Comparison of ENCODE assay signal across 8 cellular contexts in genomic region chr4:182918044-182918607, GRCh38. TPM values are rescaled to one million over a fixed set of nuclear protein-coding genes. Genes with fewer than 3 reads are reported as not detected.
A peak's percentile ranks its signal among the peaks of the same experiment; 100 is the strongest.
DNase-seq lines count a peak whose midpoint lies in the region; ATAC-seq and TF ChIP-seq lines count a peak whose summit lies in the region.

No MANE protein-coding gene starts in this region.

- no CpG with 5 or more reads among the region's 12 CpGs for WGBS in iPS DF 6.9 (ENCODE audit: insufficient coverage, insufficient read length)
- WGBS in stomach, 5 donors, result 7 to 13% (median 10%) methylated on average over 12 of the region's 12 CpGs

- H3K4me1 Mint-ChIP-seq in activated CD4-positive, alpha-beta T cell treated with anti-CD3 and anti-CD28 coated beads, Interleukin-2, amount 10 ng/mL, durations not matched to agents 24 days and 14 days, result peaks cover 38% of the 10 kb centered on the region

- H3K9me3 ChIP-seq in iPS DF 6.9 (ENCODE audit: control insufficient read depth, insufficient read depth, low read length) (no peaks in the 10 kb centered on the region), stomach (no peaks in the 10 kb centered on the region)

- H3K27me3 Mint-ChIP-seq in activated CD4-positive, alpha-beta T cell treated with anti-CD3 and anti-CD28 coated beads, Interleukin-2, amount 10 ng/mL, durations not matched to agents 24 days and 14 days, result peaks cover 9% of the 10 kb centered on the region

- TF ChIP-seq EP300 in stomach (IDR thresholded peaks at IDR 0.05), result no peak

- H3K27me3 ChIP-seq in iPS DF 6.9 (ENCODE audit: control insufficient read depth, insufficient read depth, low read length), result no peaks in the 10 kb centered on the region
- H3K27me3 ChIP-seq in stomach, result no peaks in the 10 kb centered on the region

- in situ Hi-C loops in KBM-7 (cut with MboI; ENCODE audit: low pct_unique_long_range_greater_than_20kb, low sequenced_read_pairs), result no loop called here

- H3K36me3 ChIP-seq in iPS DF 6.9 (ENCODE audit: control insufficient read depth, insufficient read depth, low read length) (peaks cover 3% of the 10 kb centered on the region; the same call in 1 of the 2 replicates), stomach (peaks cover 13 to 23% (median 22%) of the 10 kb centered on the region in 4 donors)

- H3K4me1 ChIP-seq in iPS DF 6.9 (ENCODE audit: control insufficient read depth, insufficient read depth, low read length), result peaks cover 5% of the 10 kb centered on the region
- H3K4me1 ChIP-seq in stomach, result peaks cover 6 to 38% (median 26%) of the 10 kb centered on the region in 4 donors

- peaks cover 24% of the 10 kb centered on the region for H3K36me3 Mint-ChIP-seq in activated CD4-positive, alpha-beta T cell treated with anti-CD3 and anti-CD28 coated beads, Interleukin-2, amount 10 ng/mL, durations not matched to agents 24 days and 14 days (ENCODE audit: low read depth)

- H3K4me3 Mint-ChIP-seq in activated CD4-positive, alpha-beta T cell treated with anti-CD3 and anti-CD28 coated beads, Interleukin-2, amount 10 ng/mL, durations not matched to agents 24 days and 14 days, result peak overlapping the region; percentile 72

- ATAC-seq in HG02981 (IDR thresholded peaks at IDR 0.05; ENCODE audit: unreplicated experiment), result peak; percentile 15

- no peak for DNase-seq in activated CD4-positive, alpha-beta T cell treated with anti-CD3 and anti-CD28 coated beads, Interleukin-2, amount 10 ng/mL, durations not matched to agents 24 days and 14 days
- DNase-seq in activated CD4-positive, alpha-beta T cell treated with anti-CD3 and anti-CD28 coated beads, Interleukin-2, amount 50 U/mL, for 48 hours, result no peak
- DNase-seq in iPS DF 6.9 (ENCODE audit: low read depth, low spot score) (no peak), stomach (no peak), NCI-H128 (lab: John Stamatoyannopoulos, UW; ENCODE audit: unreplicated experiment) (no peak), KBM-7 (no peak)

- intact Hi-C loops in activated CD4-positive, alpha-beta T cell treated with anti-CD3 and anti-CD28 coated beads, Interleukin-2, amount 10 ng/mL, durations not matched to agents 24 days and 14 days (cut with micrococcal nuclease), result loop anchor here (2.0 to 5.0 kb wide), 4 partner anchors 59 to 527 kb away; partner anchors contain the start of gene CDKN2AIP
- intact Hi-C loops in stomach (cut with DNase I; ENCODE audit: low total_unique reads), result no loop called here

- H3K27ac Mint-ChIP-seq in activated CD4-positive, alpha-beta T cell treated with anti-CD3 and anti-CD28 coated beads, Interleukin-2, amount 10 ng/mL, durations not matched to agents 24 days and 14 days, result peak overlapping the region; percentile 89

- no peaks in the 10 kb centered on the region for H3K9me3 Mint-ChIP-seq in activated CD4-positive, alpha-beta T cell treated with anti-CD3 and anti-CD28 coated beads, Interleukin-2, amount 10 ng/mL, durations not matched to agents 24 days and 14 days

- no peak for TF ChIP-seq CTCF in WI38 (IDR thresholded peaks at IDR 0.05; ENCODE audit: low read depth, low read length)
- TF ChIP-seq CTCF in stomach (IDR thresholded peaks at IDR 0.05), result no peak

- H3K4me3 ChIP-seq in WI38 (ENCODE audit: low read depth, low read length) (peak overlapping the region; percentile 65), iPS DF 6.9 (ENCODE audit: low read length) (peak overlapping the region; percentile 84; the same call in 1 of the 2 replicates), stomach (peak overlapping the region; percentile 56 to 81 (median 72))

- TF ChIP-seq POLR2A in stomach (IDR thresholded peaks at IDR 0.05), result no peak

- H3K27ac ChIP-seq in iPS DF 6.9 (ENCODE audit: low read length) (no peak overlapping the region), stomach (peak overlapping the region; percentile 94 to 99 (median 95))

RNA-seq across cellular contexts. Expression of gene DCTD, which starts 0.9 kb away (rescaled TPM):
- 125 and 129 TPM in 2 replicates for total RNA-seq in activated CD4-positive, alpha-beta T cell treated with anti-CD3 and anti-CD28 coated beads, Interleukin-2, amount 10 ng/mL, durations not matched to agents 24 days and 14 days
- 10 to 100 TPM in 4 of 5 donors, 1 to 10 TPM in 1; 3.5 to 90.6 (median 81.7) TPM for total RNA-seq in stomach
- polyA plus RNA-seq in stomach, result 10 to 100 TPM; 50.7 to 62.6 (median 57.1) TPM
